ENCODE assay signal across 7 cellular contexts in the genomic region with DNA sequence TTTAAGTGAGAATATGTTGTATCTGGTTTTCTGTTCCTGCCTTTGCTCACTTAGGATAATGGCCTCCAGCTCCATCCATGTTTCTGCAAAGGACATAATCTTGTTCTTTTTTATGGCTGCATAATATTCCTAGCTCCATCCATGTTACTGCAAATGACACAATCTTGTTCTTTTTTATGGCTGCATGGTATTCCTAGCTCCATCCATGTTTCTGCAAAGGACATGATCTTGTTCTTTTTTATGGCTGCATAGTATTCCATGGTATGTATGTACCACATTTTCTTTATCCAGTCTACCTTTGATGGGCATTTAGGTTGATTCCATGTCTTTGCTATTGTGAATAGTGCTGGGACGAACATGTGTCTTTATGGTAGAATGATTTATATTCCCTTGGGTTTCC.
DNase-seq lines count a peak whose midpoint lies in the region; ATAC-seq, FAIRE-seq and TF ChIP-seq lines count a peak whose summit lies in the region.
"Not testable (repeated sequence)": the region's sequence is repeated elsewhere in the genome, so short reads cannot be mapped to it uniquely, and the experiment has no call there.

No MANE protein-coding gene starts in this region.

- H3K9me3 ChIP-seq in A549; HEK293 (ENCODE audit: control insufficient read depth, insufficient read depth, low read depth, low read length); Panc1 (ENCODE audit: control insufficient read depth, insufficient read depth, low read depth, low read length); K562 (replicated peaks; ENCODE audit: control insufficient read depth, insufficient read depth, low read depth, low read length); H1 (ENCODE audit: insufficient read depth in 2 of 2, low read depth in 1 of 2, low read length in 1 of 2): not testable (repeated sequence)

- CTCF ChIA-PET in A549 (lab: Yijun Ruan, JAX) (interaction anchor here (0.9 to 2.7 kb wide), 3 partner anchors 9 to 135 kb away, joined by 3 to 6 read pairs (median 3); no protein-coding TSS in a partner anchor), HEK293 (lab: Yijun Ruan, JAX) (interaction anchor here (0.8 kb wide), 1 partner anchor 12 kb away, joined by 4 read pairs; no protein-coding TSS in a partner anchor), Panc1 (lab: Charles Lee) (interaction anchor here (2.2 kb wide), 1 partner anchor 72 kb away, joined by 6 read pairs; no protein-coding TSS in a partner anchor), WTC11 (lab: Charles Lee) (interaction anchor here (1.2 kb wide), 1 partner anchor 72 kb away, joined by 3 read pairs; no protein-coding TSS in a partner anchor), H1 (lab: Charles Lee; ENCODE audit: partially characterized antibody) (interaction anchor here (0.6 to 1.5 kb wide), 5 partner anchors 11 to 235 kb away, joined by 3 to 6 read pairs (median 4); no protein-coding TSS in a partner anchor)
- CTCF ChIA-PET in K562 (lab: Yijun Ruan, JAX; ENCODE audit: low intra/inter-chr PET ratio) = not testable (repeated sequence)

- not testable (repeated sequence) for H3K14ac ChIP-seq in H1 (ENCODE audit: insufficient read length)

- not testable (repeated sequence) for H3K36me3 Mint-ChIP-seq in WTC11

- H2AK5ac ChIP-seq in H1 (ENCODE audit: low read depth, low read length) = not testable (repeated sequence)

- H4K20me1 ChIP-seq in K562 (replicated peaks; ENCODE audit: control insufficient read depth, insufficient read depth, low read length); H1 (replicated peaks in 1 of 2; ENCODE audit: control insufficient read depth in 1 of 2, insufficient read depth in 2 of 2, low read length in 2 of 2): not testable (repeated sequence)

- not testable (repeated sequence) for FAIRE-seq in A549 (lab: Jason Lieb, UNC); K562 (lab: Jason Lieb, UNC); H1 (lab: Jason Lieb, UNC)

- not testable (repeated sequence) for TF ChIP-seq CTCF in A549 (IDR thresholded peaks at IDR 0.05); HEK293 (tag by site-specific recombination; IDR thresholded peaks at IDR 0.05); Panc1 (IDR thresholded peaks at IDR 0.05); VCaP (conservative IDR thresholded peaks at IDR 0.05); WTC11 (IDR thresholded peaks at IDR 0.05); K562 (IDR thresholded peaks at IDR 0.05 in 2 of 3, conservative IDR thresholded peaks at IDR 0.05 in 1 of 3; ENCODE audit: insufficient read depth in 2 of 3, low read depth in 1 of 3, low read length in 3 of 3); H1 (IDR thresholded peaks at IDR 0.05; ENCODE audit: control extremely low read depth in 1 of 3, insufficient read depth in 1 of 3, low read depth in 1 of 3, low read length in 3 of 3)

- not testable (repeated sequence) for H4K5ac ChIP-seq in H1 (ENCODE audit: insufficient read length, low read depth, low read length)

- not testable (repeated sequence) for H3K56ac ChIP-seq in H1 (replicated peaks; ENCODE audit: insufficient read length, low read depth, low read length)

- not testable (repeated sequence) for H3K4me3 Mint-ChIP-seq in WTC11

- H4K91ac ChIP-seq in H1 (replicated peaks; ENCODE audit: insufficient read length, low read length) = not testable (repeated sequence)

- not testable (repeated sequence) for H3K23me2 ChIP-seq in H1 (ENCODE audit: low read depth, low read length)

- H3K36me3 ChIP-seq in HEK293 (ENCODE audit: control insufficient read depth in 2 of 2, insufficient read depth in 1 of 2, low read length in 2 of 2); Panc1 (ENCODE audit: control insufficient read depth, insufficient read depth, low read length); K562 (ENCODE audit: control insufficient read depth, insufficient read depth, low read length); H1 (ENCODE audit: control insufficient read depth in 2 of 4, insufficient read depth in 4 of 4, low read length in 3 of 4): not testable (repeated sequence)

- not testable (repeated sequence) for H3K27ac Mint-ChIP-seq in WTC11

- not testable (repeated sequence) for ATAC-seq in A549, Panc1, WTC11, K562

- not testable (repeated sequence) for H3K9ac ChIP-seq in K562 (ENCODE audit: insufficient read depth in 1 of 2, low read depth in 2 of 2, low read length in 2 of 2); H1 (replicated peaks in 1 of 4; ENCODE audit: extremely low read depth in 1 of 4, low read depth in 3 of 4, low read length in 3 of 4)

- not testable (repeated sequence) for H3K4ac ChIP-seq in H1 (replicated peaks; ENCODE audit: insufficient read length, low read depth, low read length)

- H3K23ac ChIP-seq in H1 (ENCODE audit: insufficient read length) = not testable (repeated sequence)

- H2BK12ac ChIP-seq in H1 (ENCODE audit: low read depth, low read length) = not testable (repeated sequence)

- BruUV-seq in Panc1 (replicated peaks; lab: Mats Ljungman, UMichigan); K562 (replicated peaks; lab: Mats Ljungman, UMichigan): not testable (repeated sequence)

- DNase-seq in A549 (ENCODE audit: low read depth in 1 of 2, low spot score in 1 of 2); Panc1 (ENCODE audit: low read depth, low spot score); WTC11 (ENCODE audit: low spot score); K562 (ENCODE audit: extremely low read depth in 1 of 4, low spot score in 3 of 4); H1 (ENCODE audit: low read depth in 1 of 2, low spot score in 2 of 2): not testable (repeated sequence)

- not testable (repeated sequence) for H3K79me1 ChIP-seq in H1 (ENCODE audit: low read depth, low read length)

- POLR2A ChIA-PET in A549 (lab: Yijun Ruan, JAX); HEK293 (lab: Yijun Ruan, JAX); WTC11 (lab: Charles Lee); K562 (lab: Yijun Ruan, JAX); H1 (lab: Charles Lee; ENCODE audit: partially characterized antibody): not testable (repeated sequence)
- POLR2A ChIA-PET in Panc1 (lab: Charles Lee) = interaction anchor here (1.0 kb wide), 1 partner anchor 25 kb away, joined by 3 read pairs; no protein-coding TSS in a partner anchor

- not testable (repeated sequence) for H4K8ac ChIP-seq in H1 (ENCODE audit: extremely low read depth, insufficient read depth, low read length)

- H3K27me3 ChIP-seq in Panc1 (ENCODE audit: control insufficient read depth, insufficient read depth, low read length); K562 (ENCODE audit: control insufficient read depth in 2 of 2, insufficient read depth in 2 of 2, low read length in 2 of 2); H1 (replicated peaks in 1 of 4; ENCODE audit: control insufficient read depth in 3 of 4, extremely low read depth in 1 of 4, insufficient read depth in 3 of 4, low read length in 3 of 4): not testable (repeated sequence)

- H2BK15ac ChIP-seq in H1 (ENCODE audit: low read length) = not testable (repeated sequence)

- not testable (repeated sequence) for TF ChIP-seq EP300 in A549 (IDR thresholded peaks at IDR 0.05); K562 (IDR thresholded peaks at IDR 0.05; ENCODE audit: low read length); H1 (IDR thresholded peaks at IDR 0.05; ENCODE audit: borderline replicate concordance in 1 of 2, low read depth in 2 of 2, low read length in 2 of 2)

- H2BK5ac ChIP-seq in H1 (ENCODE audit: low read depth, low read length) = not testable (repeated sequence)

- in situ Hi-C loops in Panc1 (cut with HindIII; ENCODE audit: low pct_unique_long_range_greater_than_20kb, low sequenced_read_pairs); K562 (cut with MboI): not testable (repeated sequence)

- not testable (repeated sequence) for TF ChIP-seq RAD21 in A549 (conservative IDR thresholded peaks at IDR 0.05 in 1 of 2, IDR thresholded peaks at IDR 0.05 in 1 of 2); K562 (CRISPR knock-in tag; conservative IDR thresholded peaks at IDR 0.05 in 1 of 2, IDR thresholded peaks at IDR 0.05 in 1 of 2); H1 (IDR thresholded peaks at IDR 0.05 in 1 of 2, conservative IDR thresholded peaks at IDR 0.05 in 1 of 2; ENCODE audit: low read depth in 2 of 2, low read length in 2 of 2)

- WGBS in A549 (ENCODE audit: missing lambda C conversion rate) = 87% methylated on average over 1 of the region's 1 CpG
- 76% methylated on average over 1 of the region's 1 CpG for WGBS in K562 (ENCODE audit: insufficient coverage, low coverage, missing lambda C conversion rate)
- WGBS in H1 (ENCODE audit: extremely low coverage in 1 of 2, insufficient coverage in 1 of 2, insufficient read length in 1 of 2, insufficient replicate concordance in 2 of 2, low coverage in 1 of 2, low lambda C conversion rate in 2 of 2, missing lambda C conversion rate in 1 of 2), 2 experiments = 84% methylated on average over 1 of the region's 1 CpG; no CpG with 5 or more reads in 1 of the 2 experiments

- not testable (repeated sequence) for H3K4me3 ChIP-seq in A549; HEK293 (ENCODE audit: low read depth, low read length); Panc1 (ENCODE audit: low read depth in 2 of 2, low read length in 2 of 2); K562; H1 (ENCODE audit: extremely low read depth in 1 of 4, insufficient read depth in 2 of 4, low read depth in 3 of 4, low read length in 4 of 4)

- H3K4me1 Mint-ChIP-seq in WTC11 = not testable (repeated sequence)

- H2BK120ac ChIP-seq in H1 (replicated peaks; ENCODE audit: low read depth, low read length) = not testable (repeated sequence)

- H3K9me1 ChIP-seq in K562 (ENCODE audit: control insufficient read depth, insufficient read depth, low read length) = not testable (repeated sequence)

- not testable (repeated sequence) for H3K27ac ChIP-seq in A549; HEK293 (ENCODE audit: extremely low read depth, low read depth, low read length); K562 (ENCODE audit: extremely low read depth, low read depth, low read length); H1 (ENCODE audit: low read depth, low read length)
- peak overlapping the region; percentile 91 for H3K27ac ChIP-seq in Panc1 (ENCODE audit: low read length)
- H3K27ac ChIP-seq in VCaP = peak overlapping the region; percentile 65; the same call in 1 of the 2 replicates

- H3K4me2 ChIP-seq in A549; K562 (ENCODE audit: insufficient read depth, low read length); H1 (ENCODE audit: insufficient read depth in 1 of 2, low read depth in 2 of 2, low read length in 2 of 2): not testable (repeated sequence)

- H3K4me1 ChIP-seq in A549 = peaks cover 71% of the 10 kb centered on the region
- H3K4me1 ChIP-seq in HEK293 (ENCODE audit: control insufficient read depth, insufficient read depth, low read length) = peaks cover 12% of the 10 kb centered on the region
- peaks cover 74% of the 10 kb centered on the region for H3K4me1 ChIP-seq in Panc1 (ENCODE audit: control insufficient read depth, insufficient read depth, low read length)
- not testable (repeated sequence) for H3K4me1 ChIP-seq in K562 (replicated peaks in 1 of 2; ENCODE audit: control insufficient read depth in 2 of 2, insufficient read depth in 2 of 2, low read length in 2 of 2); H1 (replicated peaks in 1 of 4; ENCODE audit: control insufficient read depth in 3 of 4, insufficient read depth in 4 of 4, low read length in 3 of 4)

- H2BK20ac ChIP-seq in H1 (ENCODE audit: low read length) = not testable (repeated sequence)

- not testable (repeated sequence) for H3K27me3 Mint-ChIP-seq in WTC11 (ENCODE audit: low read depth)

- not testable (repeated sequence) for H2AFZ ChIP-seq in K562 (ENCODE audit: low read depth, low read length); H1 (ENCODE audit: low read length)

- not testable (repeated sequence) for TF ChIP-seq POLR2A in A549 (IDR thresholded peaks at IDR 0.05; ENCODE audit: low read length); K562 (conservative IDR thresholded peaks at IDR 0.05); H1 (IDR thresholded peaks at IDR 0.05; ENCODE audit: control extremely low read depth in 1 of 2, low read depth in 2 of 2, low read length in 2 of 2)

- H3K79me2 ChIP-seq in K562 (ENCODE audit: control insufficient read depth, insufficient read depth, low read length); H1 (ENCODE audit: control insufficient read depth in 1 of 2, insufficient read depth in 2 of 2, low read length in 2 of 2): not testable (repeated sequence)

- intact Hi-C loops in Panc1 (cut with micrococcal nuclease; ENCODE audit: unreplicated experiment) = loop anchor here (5.0 kb wide), 2 partner anchors 56 to 71 kb away; no protein-coding TSS in a partner anchor
- intact Hi-C loops in K562 (cut with micrococcal nuclease) = not testable (repeated sequence)

- H3K9me3 Mint-ChIP-seq in WTC11 = not testable (repeated sequence)

- H3K18ac ChIP-seq in H1 (ENCODE audit: extremely low read depth, low read length) = not testable (repeated sequence)
